8 cellular contexts compared by ENCODE assay signal in the genomic region with DNA sequence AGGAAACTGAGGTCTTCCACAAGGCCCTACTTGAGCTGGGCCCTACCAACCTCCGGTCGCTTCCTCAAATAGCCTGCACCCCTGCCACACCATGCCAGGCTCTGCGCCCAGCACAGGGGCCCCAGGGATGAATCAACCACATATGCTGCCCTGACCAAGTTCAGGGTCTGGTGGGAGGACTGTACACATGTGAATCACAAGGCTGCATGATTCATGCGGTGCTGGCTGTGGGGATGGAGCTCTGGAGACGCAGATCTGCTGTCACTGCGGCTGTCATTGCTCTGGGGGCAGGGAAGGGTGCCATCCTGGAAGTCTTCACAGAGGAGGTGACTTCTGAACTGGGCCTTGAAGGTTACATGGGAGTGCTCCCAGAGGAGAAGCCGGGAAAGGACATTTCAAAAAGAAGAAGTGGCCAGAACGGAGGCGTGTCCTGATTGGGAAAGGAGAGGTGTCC. TPM values are rescaled to one million over a fixed set of nuclear protein-coding genes. Genes with fewer than 3 reads are reported as not detected.
DNase-seq lines count a peak whose midpoint lies in the region; ATAC-seq and TF ChIP-seq lines count a peak whose summit lies in the region.

No MANE protein-coding gene starts in this region.

- no peak for TF ChIP-seq CTCF in cardiac fibroblast (IDR thresholded peaks at IDR 0.05; ENCODE audit: low read depth, low read length)

- H3K4me1 Mint-ChIP-seq in T-helper 17 cell: peaks cover 64% of the 10 kb centered on the region

- H3K9me3 ChIP-seq in T-helper 17 cell (ENCODE audit: control insufficient read depth, low read length, poor library complexity, severe bottlenecking): no peaks in the 10 kb centered on the region

- peak overlapping the region; percentile 64 for H3K4me3 Mint-ChIP-seq in T-helper 17 cell

- H3K27me3 Mint-ChIP-seq in T-helper 17 cell: no peaks in the 10 kb centered on the region

- peak; percentile 94 for DNase-seq in ELR (ENCODE audit: low read depth)
- no peak for DNase-seq in T-helper 17 cell
- peak; percentile 82 to 91 for DNase-seq in cardiac fibroblast (ENCODE audit: low read depth in 2 of 2)
- peak; percentile 66 for DNase-seq in skeletal muscle cell (ENCODE audit: low read depth)
- DNase-seq in DMS 273 (lab: John Stamatoyannopoulos, UW; ENCODE audit: unreplicated experiment): no peak
- DNase-seq in HT-29 (ENCODE audit: low spot score): no peak
- DNase-seq in NCI-H526 (lab: John Stamatoyannopoulos, UW): no peak

- H3K4me3 ChIP-seq in cardiac fibroblast (replicated peaks in 1 of 2; ENCODE audit: low read depth in 2 of 2, low read length in 2 of 2): no peak overlapping the region
- H3K4me3 ChIP-seq in skeletal muscle cell (ENCODE audit: low read depth, low read length): no peak overlapping the region

- peak overlapping the region; percentile 80 for H3K27ac Mint-ChIP-seq in T-helper 17 cell

- peaks cover 5% of the 10 kb centered on the region for H3K36me3 Mint-ChIP-seq in T-helper 17 cell (ENCODE audit: low read depth)

- ATAC-seq in T-helper 17 cell: no peak
- no peak for ATAC-seq in GM21825 (IDR thresholded peaks at IDR 0.05; ENCODE audit: unreplicated experiment)

RNA-seq across cellular contexts. Expression of a gene that starts 21.5 kb away (rescaled TPM):
- 10 to 100 TPM; 89.5 to 98.7 TPM for total RNA-seq in T-helper 17 cell
- not detected in 2 replicates for total RNA-seq in HT-29 (2014; rRNA removed; shearing (Covaris generic))

RNA-seq across cellular contexts. Expression of a gene that starts 59.8 kb away (rescaled TPM):
- total RNA-seq in T-helper 17 cell: 100 to 1,000 TPM; 297 to 478 TPM
- 6.7 and 7.3 TPM in 2 replicates for total RNA-seq in HT-29 (2014; rRNA removed; shearing (Covaris generic))

Comparison
In these comparisons a context has a peak if more than half of its experiments do, and no peak if none do; other contexts are left out.
1. DNase-seq: peak in ELR (single experiment), cardiac fibroblast (2 of 2) and skeletal muscle cell (single experiment); none in T-helper 17 cell (0 of 3), DMS 273 (single experiment), HT-29 (single experiment) and NCI-H526 (0 of 2).
2. RNA of a gene that starts 21.5 kb away (total RNA-seq): 89.5 to 98.7 TPM in T-helper 17 cell; not detected in HT-29; every median in the first group is over 10 times any median in the second.
3. RNA of a gene that starts 59.8 kb away (total RNA-seq): 297 to 478 TPM in T-helper 17 cell; 6.7 to 7.3 TPM in HT-29; every median in the first group is over 10 times any median in the second.